In the genomic region with DNA sequence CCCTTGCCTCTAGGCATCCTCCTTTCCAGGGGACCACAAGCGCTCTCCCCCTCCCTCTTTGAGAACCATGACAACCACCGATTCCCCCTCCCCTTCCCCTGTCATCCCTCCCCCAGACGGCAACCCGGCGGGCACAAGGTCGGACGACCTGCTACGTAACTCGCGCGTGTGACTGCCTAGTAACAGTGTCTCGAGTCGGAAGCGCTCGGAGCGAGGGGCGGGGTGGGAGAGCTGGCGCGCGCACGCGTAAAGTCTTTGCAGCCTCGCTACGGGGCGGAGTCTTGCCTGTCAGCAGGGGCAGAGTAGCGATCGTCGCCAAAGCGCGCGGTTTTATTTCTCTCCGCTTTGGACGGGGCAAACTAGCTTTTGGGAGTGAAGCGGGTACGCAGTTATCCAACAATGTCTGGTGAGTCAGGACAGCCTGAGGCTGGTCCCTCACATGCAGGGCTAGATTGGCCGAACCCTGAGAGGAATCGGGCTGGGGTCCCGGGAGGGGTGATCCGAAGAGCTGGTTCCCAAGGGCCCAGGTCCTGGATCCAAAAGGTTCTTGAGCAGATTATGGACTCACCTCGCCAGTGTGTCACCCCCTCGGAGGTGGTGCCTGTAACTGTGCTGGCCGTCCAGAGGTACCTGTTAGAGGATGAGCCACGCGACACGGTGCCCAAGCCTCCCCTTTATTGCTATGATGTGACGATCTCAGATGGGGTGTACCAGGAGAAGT, we compare ENCODE assay signal across 8 cellular contexts. TPM values are rescaled to one million over a fixed set of nuclear protein-coding genes. Genes with fewer than 3 reads are reported as not detected.
DNase-seq lines count a peak whose midpoint lies in the region; ATAC-seq and TF ChIP-seq lines count a peak whose summit lies in the region.

RADX (plus strand) TSS at position 297 of the 721 bp plus-strand sequence; CDS start at position 400, 103 bp downstream.

- peak within 1 kb of the TSS; percentile 58 for H3K4me3 ChIP-seq in CD8-positive, alpha-beta T cell (ENCODE audit: low read depth, low read length)
- H3K4me3 ChIP-seq in neuron (ENCODE audit: low read length) (peak within 1 kb of the TSS; percentile 56), stomach smooth muscle (ENCODE audit: low read length in 2 of 2) (peak within 1 kb of the TSS; percentile 70 to 79)

- peak within 1 kb of the TSS; percentile 93 for H3K27ac Mint-ChIP-seq in CD8-positive, alpha-beta T cell

- H3K4me1 Mint-ChIP-seq in CD8-positive, alpha-beta T cell (ENCODE audit: low read depth) = peaks cover 35% of the 10 kb centered on the region

- H3K9ac ChIP-seq in stomach smooth muscle (ENCODE audit: low read length in 2 of 2) = peak within 1 kb of the TSS in 1 of 2 donors; percentile 51

- H3K9me3 ChIP-seq in CD8-positive, alpha-beta T cell (ENCODE audit: low read length) = no peaks in the 10 kb centered on the region
- H3K9me3 ChIP-seq in neuron (ENCODE audit: low read length) (no peaks in the 10 kb centered on the region), stomach smooth muscle (ENCODE audit: control insufficient read depth in 2 of 2, low read length in 2 of 2) (no peaks in the 10 kb centered on the region)

- no peak for TF ChIP-seq CTCF in CD8-positive, alpha-beta T cell (IDR thresholded peaks at IDR 0.05)

- H3K9me3 Mint-ChIP-seq in CD8-positive, alpha-beta T cell = no peaks in the 10 kb centered on the region

- H3K27me3 ChIP-seq in CD8-positive, alpha-beta T cell (ENCODE audit: insufficient read depth, low read length) = no peaks in the 10 kb centered on the region
- H3K27me3 ChIP-seq in neuron (ENCODE audit: insufficient read depth, low read length) (peaks cover 3% of the 10 kb centered on the region), stomach smooth muscle (ENCODE audit: control insufficient read depth in 1 of 2, insufficient read depth in 2 of 2, low read length in 2 of 2) (peaks cover 0 to 6% of the 10 kb centered on the region in 2 donors)

- H2AFZ ChIP-seq in neuron (ENCODE audit: low read depth, low read length) = peak within 1 kb of the TSS; percentile 64

- H3K4me1 ChIP-seq in CD8-positive, alpha-beta T cell (ENCODE audit: insufficient read depth, low read length) = peaks cover 8% of the 10 kb centered on the region
- H3K4me1 ChIP-seq in neuron (ENCODE audit: insufficient read depth, low read length) (peaks cover 3% of the 10 kb centered on the region), stomach smooth muscle (ENCODE audit: control insufficient read depth, insufficient read depth, low read length) (peaks cover 4% of the 10 kb centered on the region)

- H3K27ac ChIP-seq in CD8-positive, alpha-beta T cell (ENCODE audit: low read depth, low read length) = peak within 1 kb of the TSS; percentile 77
- H3K27ac ChIP-seq in stomach smooth muscle (ENCODE audit: low read length) = no peak within 1 kb of the TSS

- ATAC-seq in CD8-positive, alpha-beta T cell = peak; percentile 93
- ATAC-seq in GM19455 (IDR thresholded peaks at IDR 0.05; ENCODE audit: unreplicated experiment) = peak; percentile 98
- ATAC-seq in HG03565 (IDR thresholded peaks at IDR 0.05; ENCODE audit: unreplicated experiment) = peak; percentile 98

- H3K27me3 Mint-ChIP-seq in CD8-positive, alpha-beta T cell (ENCODE audit: low read depth) = no peaks in the 10 kb centered on the region

- POLR2A ChIA-PET in CD8-positive, alpha-beta T cell (lab: Charles Lee) = interaction anchor here (1.7 kb wide), 1 partner anchor 11 kb away, joined by 5 read pairs; no protein-coding TSS in a partner anchor

- intact Hi-C loops in CD8-positive, alpha-beta T cell (cut with DNase I, micrococcal nuclease) = loop anchor here (10.0 kb wide), 3 partner anchors 503 to 1483 kb away; partner anchors contain the start of genes ATG4A (in 1 of the 2), PRPS1 (in 1 of the 2), PSMD10 (in 1 of the 2) and RBM41 (in 1 of the 2)

- peak within 1 kb of the TSS; percentile 94 for H3K4me3 Mint-ChIP-seq in CD8-positive, alpha-beta T cell

- H3K36me3 ChIP-seq in CD8-positive, alpha-beta T cell (ENCODE audit: insufficient read depth, low read length) = no peaks in the 10 kb centered on the region
- H3K36me3 ChIP-seq in neuron (ENCODE audit: insufficient read depth, low read length) (no peaks in the 10 kb centered on the region), stomach smooth muscle (ENCODE audit: control insufficient read depth in 2 of 2, insufficient read depth in 2 of 2, low read length in 2 of 2) (no peaks in the 10 kb centered on the region)

- DNase-seq in CD8-positive, alpha-beta T cell = peak; percentile 72 to 90 (median 81)
- DNase-seq in RPMI7951 (ENCODE audit: low read depth) = peak; percentile 67
- DNase-seq in activated gamma-delta T cell (lab: John Stamatoyannopoulos, UW) = peak; percentile 68
- peak; percentile 79 for DNase-seq in foreskin melanocyte

- CTCF ChIA-PET in CD8-positive, alpha-beta T cell (lab: Charles Lee) = interaction anchor here (1.1 kb wide), 1 partner anchor 131 kb away, joined by 5 read pairs; no protein-coding TSS in a partner anchor

- peaks cover 3% of the 10 kb centered on the region for H3K36me3 Mint-ChIP-seq in CD8-positive, alpha-beta T cell

RNA-seq across cellular contexts. Expression of gene RADX, which starts in this region (rescaled TPM):
- total RNA-seq in CD8-positive, alpha-beta T cell = 1 to 10 TPM; 8.9 to 9.1 TPM
- 1.4 and 2.4 TPM in 2 replicates for total RNA-seq in RPMI7951 (2014; rRNA removed; shearing (Covaris generic))
